8 cellular contexts compared by ENCODE assay signal in genomic region chr21:9247290-9247613, GRCh38.
DNase-seq lines count a peak whose midpoint lies in the region; ATAC-seq and TF ChIP-seq lines count a peak whose summit lies in the region.
"Not testable (repeated sequence)": the region's sequence is repeated elsewhere in the genome, so short reads cannot be mapped to it uniquely, and the experiment has no call there.

No MANE protein-coding gene starts in this region.

- H3K36me3 ChIP-seq in body of pancreas (replicated peaks in 1 of 2; ENCODE audit: insufficient read depth in 1 of 2, low read depth in 2 of 2); right atrium auricular region; upper lobe of left lung: not testable (repeated sequence)

- intact Hi-C loops in body of pancreas (cut with DNase I) = not testable (repeated sequence)

- H3K27ac ChIP-seq in body of pancreas, right atrium auricular region, upper lobe of left lung: not testable (repeated sequence)

- H3K27me3 ChIP-seq in body of pancreas, right atrium auricular region, upper lobe of left lung: not testable (repeated sequence)

- H3K9me3 ChIP-seq in body of pancreas (peaks cover 0 to 24% (median 0%) of the 10 kb centered on the region in 3 donors), right atrium auricular region (peaks cover 0 to 23% of the 10 kb centered on the region in 2 donors), upper lobe of left lung (peaks cover 5 to 26% (median 21%) of the 10 kb centered on the region in 4 donors)

- DNase-seq in body of pancreas; omental fat pad (ENCODE audit: low spot score); upper lobe of left lung: not testable (repeated sequence)
- peak; percentile 47 for DNase-seq in right atrium auricular region (ENCODE audit: low spot score)

- TF ChIP-seq CTCF in body of pancreas (IDR thresholded peaks at IDR 0.05); right atrium auricular region (IDR thresholded peaks at IDR 0.05); omental fat pad (IDR thresholded peaks at IDR 0.05); upper lobe of left lung (IDR thresholded peaks at IDR 0.05): not testable (repeated sequence)

- peak; percentile 27 for ATAC-seq in GM18511 (IDR thresholded peaks at IDR 0.05; ENCODE audit: unreplicated experiment)
- ATAC-seq in GM21526 (IDR thresholded peaks at IDR 0.05; ENCODE audit: low FRiP score, unreplicated experiment) = peak; percentile 42
- peak; percentile 17 for ATAC-seq in HG02852 (IDR thresholded peaks at IDR 0.05; ENCODE audit: unreplicated experiment)
- ATAC-seq in HG03432 (IDR thresholded peaks at IDR 0.05; ENCODE audit: unreplicated experiment) = peak; percentile 16
- peak; percentile 26 for ATAC-seq in body of pancreas
- peak; percentile 52 for ATAC-seq in omental fat pad (ENCODE audit: low FRiP score)
- peak; percentile 71 to 81 for ATAC-seq in upper lobe of left lung (ENCODE audit: low FRiP score in 2 of 2)

- TF ChIP-seq EP300 in upper lobe of left lung (IDR thresholded peaks at IDR 0.05) = not testable (repeated sequence)

- H3K4me3 ChIP-seq in body of pancreas, right atrium auricular region, upper lobe of left lung: not testable (repeated sequence)

- not testable (repeated sequence) for H3K4me1 ChIP-seq in body of pancreas, right atrium auricular region, upper lobe of left lung

- TF ChIP-seq POLR2A in body of pancreas (IDR thresholded peaks at IDR 0.05); upper lobe of left lung (IDR thresholded peaks at IDR 0.05): not testable (repeated sequence)

Comparison
In these comparisons a context has a peak if more than half of its experiments do, and no peak if none do; other contexts are left out.
1. ATAC-seq: peak in every context shown above with its lines; median percentile 76 in upper lobe of left lung; 52 in omental fat pad; 42 in GM21526; 27 in GM18511; 26 in body of pancreas; 17 in HG02852; 16 in HG03432.